ENCODE assay signal across 32 cellular contexts in the genomic region with DNA sequence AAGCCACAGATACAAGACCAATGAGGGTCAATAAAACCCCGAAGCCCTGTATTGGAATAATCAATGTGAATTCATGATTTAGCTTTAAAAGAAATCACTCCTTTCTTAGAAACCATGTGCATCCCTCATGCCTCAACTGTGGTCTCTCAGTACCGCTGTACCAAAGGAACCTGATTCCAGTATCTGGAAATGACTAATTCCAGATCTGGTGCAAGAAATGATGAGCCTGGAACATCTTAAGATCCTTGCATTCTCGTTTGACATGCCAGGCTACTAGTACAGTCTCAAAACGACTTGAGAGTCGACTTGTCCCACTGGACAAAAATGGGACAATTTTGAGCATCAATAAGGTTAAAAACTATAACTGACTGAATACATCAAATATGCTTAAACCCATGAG. TPM values are rescaled to one million over a fixed set of nuclear protein-coding genes. Genes with fewer than 3 reads are reported as not detected.
"Had no signal": no experiment of that assay in that cellular context is flagged by ENCODE, and none has a peak within 500 bp of the region (broad histone marks: within the 10 kb centered on the region; RNA-seq: fewer than 3 reads in every experiment).

No MANE protein-coding gene starts in this region.

- H3K27me3 ChIP-seq: stomach, suprapubic skin, tibial artery had no signal

- H3K4me3 ChIP-seq: smooth muscle cell, stomach, suprapubic skin, tibial artery had no signal

- H3K36me3 ChIP-seq: stomach, suprapubic skin, tibial artery had no signal

- DNase-seq: activated CD4-positive, alpha-beta memory T cell treated with anti-CD3 and anti-CD28 coated beads for 36 hours; activated CD4-positive, alpha-beta T cell treated with anti-CD3 and anti-CD28 coated beads, Interleukin-2, amount 10 ng/mL, durations not matched to agents 24 days and 14 days; activated CD4-positive, CD25-positive, alpha-beta regulatory T cell treated with anti-CD3 and anti-CD28 coated beads, Interleukin-2, amount 50 U/mL, for 72 hours; activated CD8-positive, alpha-beta memory T cell treated with anti-CD3 and anti-CD28 coated beads, Interleukin-2, amount 50 U/mL, for 4 hours; activated gamma-delta T cell; activated naive CD4-positive, alpha-beta T cell treated with anti-CD3 and anti-CD28 coated beads, Interleukin-2, amount 50 U/mL, for 16 hours; activated T-cell treated with anti-CD3 and anti-CD28 coated beads, Interleukin-2, amount 50 U/mL, for 24 hours; amygdala; caudate nucleus; cortex of kidney; head of caudate nucleus; hippocampal formation; left cardiac atrium; left ventricle myocardium superior; retina; stimulated activated CD4-positive, alpha-beta T cell treated with anti-CD3 and anti-CD28 coated beads, Interleukin-1b, Interleukin-23, amount 100 ng/mL, for 48 hours; stimulated activated CD4-positive, alpha-beta T cell treated with anti-CD3 and anti-CD28 coated beads, Interleukin-4, amount 100 ng/mL, for 4 hours; stimulated activated CD8-positive, alpha-beta memory T cell treated with anti-CD3 and anti-CD28 coated beads, Interleukin-4, amount 100 ng/mL, for 48 hours; stimulated activated naive B cell treated with anti-CD40 and anti-IgM and Interleukin-4, amounts not matched to agents 10 μg/mL and 1 μg/mL and 100 μg/mL, for 72 hours; stomach; T1000; tibial artery had no signal

- H3K4me3 Mint-ChIP-seq: activated CD4-positive, alpha-beta memory T cell treated with anti-CD3 and anti-CD28 coated beads for 36 hours; activated CD4-positive, alpha-beta T cell treated with anti-CD3 and anti-CD28 coated beads, Interleukin-2, amount 10 ng/mL, durations not matched to agents 24 days and 14 days; activated T-cell treated with anti-CD3 and anti-CD28 coated beads, Interleukin-2, amount 50 U/mL, for 24 hours; nephron; stimulated activated naive B cell treated with anti-CD40 and anti-IgM and Interleukin-4, amounts not matched to agents 10 μg/mL and 1 μg/mL and 100 μg/mL, for 72 hours; T-helper 1 cell treated with Interleukin-12 subunit alpha and Interleukin-12 subunit beta and Interleukin-4 antibody, amounts not matched to agents 30 μg/mL and 1 μg/mL, for 36 hours had no signal

- H3K27ac ChIP-seq: suprapubic skin, tibial artery had no signal

- H3K36me3 Mint-ChIP-seq: activated CD4-positive, alpha-beta memory T cell treated with anti-CD3 and anti-CD28 coated beads for 36 hours had no signal

- H3K9me3 ChIP-seq: stomach, suprapubic skin, tibial artery had no signal

- H3K9me3 Mint-ChIP-seq: activated CD4-positive, alpha-beta memory T cell treated with anti-CD3 and anti-CD28 coated beads for 36 hours; activated CD4-positive, alpha-beta T cell treated with anti-CD3 and anti-CD28 coated beads, Interleukin-2, amount 10 ng/mL, durations not matched to agents 24 days and 14 days; activated T-cell treated with anti-CD3 and anti-CD28 coated beads, Interleukin-2, amount 50 U/mL, for 24 hours; nephron; stimulated activated naive B cell treated with anti-CD40 and anti-IgM and Interleukin-4, amounts not matched to agents 10 μg/mL and 1 μg/mL and 100 μg/mL, for 72 hours; T-helper 1 cell treated with Interleukin-12 subunit alpha and Interleukin-12 subunit beta and Interleukin-4 antibody, amounts not matched to agents 30 μg/mL and 1 μg/mL, for 36 hours had no signal

- H3K27ac Mint-ChIP-seq: activated CD4-positive, alpha-beta memory T cell treated with anti-CD3 and anti-CD28 coated beads for 36 hours; activated CD4-positive, alpha-beta T cell treated with anti-CD3 and anti-CD28 coated beads, Interleukin-2, amount 10 ng/mL, durations not matched to agents 24 days and 14 days; activated T-cell treated with anti-CD3 and anti-CD28 coated beads, Interleukin-2, amount 50 U/mL, for 24 hours; nephron; stimulated activated naive B cell treated with anti-CD40 and anti-IgM and Interleukin-4, amounts not matched to agents 10 μg/mL and 1 μg/mL and 100 μg/mL, for 72 hours; T-helper 1 cell treated with Interleukin-12 subunit alpha and Interleukin-12 subunit beta and Interleukin-4 antibody, amounts not matched to agents 30 μg/mL and 1 μg/mL, for 36 hours had no signal

- H3K27me3 Mint-ChIP-seq: activated CD4-positive, alpha-beta memory T cell treated with anti-CD3 and anti-CD28 coated beads for 36 hours; activated CD4-positive, alpha-beta T cell treated with anti-CD3 and anti-CD28 coated beads, Interleukin-2, amount 10 ng/mL, durations not matched to agents 24 days and 14 days; activated T-cell treated with anti-CD3 and anti-CD28 coated beads, Interleukin-2, amount 50 U/mL, for 24 hours; stimulated activated naive B cell treated with anti-CD40 and anti-IgM and Interleukin-4, amounts not matched to agents 10 μg/mL and 1 μg/mL and 100 μg/mL, for 72 hours had no signal

- H3K4me2 ChIP-seq: smooth muscle cell had no signal

RNA-seq across cellular contexts. Expression of a gene that starts 54.5 kb away (rescaled TPM):
- total RNA-seq: activated CD4-positive, alpha-beta memory T cell treated with anti-CD3 and anti-CD28 coated beads for 36 hours; activated CD4-positive, alpha-beta T cell treated with anti-CD3 and anti-CD28 coated beads, Interleukin-2, amount 10 ng/mL, durations not matched to agents 24 days and 14 days; activated CD8-positive, alpha-beta memory T cell treated with anti-CD3 and anti-CD28 coated beads for 36 hours; chondrocyte; endothelial cell of umbilical vein; osteoblast; posterior vena cava; sciatic nerve; smooth muscle cell had no signal
- polyA plus RNA-seq: endothelial cell of umbilical vein, smooth muscle cell had no signal
